ENCODE assay signal across 27 cellular contexts in the genomic region with DNA sequence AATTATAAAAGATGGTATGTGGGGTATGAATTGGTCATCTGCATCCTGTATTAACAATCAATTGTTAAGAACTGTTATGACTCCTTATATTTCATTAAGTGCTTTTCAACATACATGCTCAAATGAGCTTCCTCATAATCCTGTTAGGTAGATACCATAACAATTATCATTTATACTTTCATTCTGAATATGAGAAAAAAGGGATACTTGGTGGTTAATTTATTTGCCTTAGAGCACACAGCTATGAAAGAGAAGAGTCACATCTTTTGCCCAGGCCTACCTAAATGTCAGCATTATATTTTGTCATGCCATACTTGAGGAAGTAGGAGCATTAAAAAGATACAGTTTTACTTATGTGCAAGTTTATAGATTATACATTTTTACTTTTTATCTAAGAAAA.
DNase-seq lines count a peak whose midpoint lies in the region; ATAC-seq and TF ChIP-seq lines count a peak whose summit lies in the region.
"Had no signal": no experiment of that assay in that cellular context is flagged by ENCODE, and none has a peak within 500 bp of the region (broad histone marks: within the 10 kb centered on the region; RNA-seq: fewer than 3 reads in every experiment).

No MANE protein-coding gene starts in this region.

- H3K27me3 Mint-ChIP-seq in GM23338 (ENCODE audit: insufficient read depth, low read depth, poor library complexity) (peaks cover 7% of the 10 kb centered on the region), endothelial cell (ENCODE audit: unreplicated experiment) (peaks cover 5% of the 10 kb centered on the region)
- H3K27me3 Mint-ChIP-seq in stimulated activated naive B cell treated with anti-CD40 and anti-IgM and Interleukin-4, amounts not matched to agents 10 μg/mL and 1 μg/mL and 100 μg/mL, for 72 hours, result no peaks in the 10 kb centered on the region

- H3K9me3 Mint-ChIP-seq in GM23338 (no peaks in the 10 kb centered on the region), endothelial cell (ENCODE audit: unreplicated experiment) (no peaks in the 10 kb centered on the region)
- H3K9me3 Mint-ChIP-seq in stimulated activated naive B cell treated with anti-CD40 and anti-IgM and Interleukin-4, amounts not matched to agents 10 μg/mL and 1 μg/mL and 100 μg/mL, for 72 hours, result no peaks in the 10 kb centered on the region
- H3K9me3 Mint-ChIP-seq: activated T-cell treated with anti-CD3 and anti-CD28 coated beads, Interleukin-2, amount 50 U/mL, for 72 hours; CD14-positive monocyte; immature natural killer cell; stimulated activated naive CD8-positive, alpha-beta T cell treated with anti-CD3 and anti-CD28 coated beads, Interleukin-15, amount 100 ng/mL, for 72 hours; T-helper 1 cell treated with Interleukin-12 subunit alpha and Interleukin-12 subunit beta and Interleukin-4 antibody, amounts not matched to agents 30 μg/mL and 1 μg/mL, for 36 hours had no signal

- ATAC-seq in GM23338, result no peak
- peak; percentile 61 to 64 for ATAC-seq in stimulated activated naive B cell treated with anti-CD40 and anti-IgM and Interleukin-4, amounts not matched to agents 10 μg/mL and 1 μg/mL and 100 μg/mL, for 72 hours (replicated peaks)
- no peak for ATAC-seq in HG03175 (IDR thresholded peaks at IDR 0.05; ENCODE audit: unreplicated experiment)
- ATAC-seq in esophagus mucosa, result no peak
- ATAC-seq: activated CD4-positive, CD25-positive, alpha-beta regulatory T cell treated with anti-CD3 and anti-CD28 coated beads, Interleukin-2, amount 50 U/mL, for 24 hours; activated CD8-positive, alpha-beta memory T cell treated with anti-CD3 and anti-CD28 coated beads, Interleukin-2, amount 10 ng/mL, durations not matched to agents 7 days and 5 days; activated T-cell treated with anti-CD3 and anti-CD28 coated beads, Interleukin-2, amount 50 U/mL, for 72 hours; gastroesophageal sphincter; sciatic nerve; stimulated activated naive CD8-positive, alpha-beta T cell treated with anti-CD3 and anti-CD28 coated beads, Interleukin-15, amount 100 ng/mL, for 72 hours had no signal

- H3K9me3 ChIP-seq in BLaER1 treated with 17β-estradiol and CSF1 and Interleukin-3, amounts not matched to agents 10 nM and 100 nM (replicated peaks in 1 of 11), result no peaks in the 10 kb centered on the region
- H3K9me3 ChIP-seq: Caco-2, gastroesophageal sphincter, thyroid gland had no signal

- H3K27ac ChIP-seq in BLaER1 treated with 17β-estradiol and CSF1 and Interleukin-3, amounts not matched to agents 10 nM and 100 nM, result peak overlapping the region in 7 of 11 experiments; percentile 33 to 91 (median 81); a peak in 12 of 22 replicates
- H3K27ac ChIP-seq in GM23338 (ENCODE audit: low read depth), result no peak overlapping the region
- H3K27ac ChIP-seq: RWPE1 had no signal

- H3K27ac Mint-ChIP-seq in GM23338 (no peak overlapping the region), endothelial cell (ENCODE audit: unreplicated experiment) (peak overlapping the region; percentile 100)
- H3K27ac Mint-ChIP-seq in stimulated activated naive B cell treated with anti-CD40 and anti-IgM and Interleukin-4, amounts not matched to agents 10 μg/mL and 1 μg/mL and 100 μg/mL, for 72 hours, result no peak overlapping the region
- H3K27ac Mint-ChIP-seq: activated CD8-positive, alpha-beta memory T cell treated with anti-CD3 and anti-CD28 coated beads, Interleukin-2, amount 10 ng/mL, durations not matched to agents 7 days and 5 days; activated T-cell treated with anti-CD3 and anti-CD28 coated beads, Interleukin-2, amount 50 U/mL, for 72 hours; CD14-positive monocyte; stimulated activated naive CD8-positive, alpha-beta T cell treated with anti-CD3 and anti-CD28 coated beads, Interleukin-15, amount 100 ng/mL, for 72 hours; T-helper 1 cell treated with Interleukin-12 subunit alpha and Interleukin-12 subunit beta and Interleukin-4 antibody, amounts not matched to agents 30 μg/mL and 1 μg/mL, for 36 hours had no signal

- H3K4me3 ChIP-seq in BLaER1 treated with 17β-estradiol and CSF1 and Interleukin-3, amounts not matched to agents 10 nM and 100 nM, result peak overlapping the region in 3 of 10 experiments; percentile 65; a peak in 4 of 20 replicates
- no peak overlapping the region for H3K4me3 ChIP-seq in GM23338
- H3K4me3 ChIP-seq: gastroesophageal sphincter, thyroid gland had no signal

- no peak overlapping the region for H2AFZ ChIP-seq in GM23338

- no peaks in the 10 kb centered on the region for H3K27me3 ChIP-seq in BLaER1 treated with 17β-estradiol and CSF1 and Interleukin-3, amounts not matched to agents 10 nM and 100 nM
- H3K27me3 ChIP-seq in GM23338 (ENCODE audit: insufficient read depth), result no peaks in the 10 kb centered on the region
- H3K27me3 ChIP-seq: gastroesophageal sphincter, thyroid gland had no signal

- H3F3A ChIP-seq in GM23338 (replicated peaks; ENCODE audit: low read depth), result no peaks in the 10 kb centered on the region

- peaks cover 0 to 49% (median 22%) of the 10 kb centered on the region in 11 experiments; a peak in 12 of 22 replicates for H4K20me1 ChIP-seq in BLaER1 treated with 17β-estradiol and CSF1 and Interleukin-3, amounts not matched to agents 10 nM and 100 nM
- no peaks in the 10 kb centered on the region for H4K20me1 ChIP-seq in GM23338 (replicated peaks; ENCODE audit: insufficient read depth)

- H3K4me3 Mint-ChIP-seq in GM23338 (no peak overlapping the region), endothelial cell (ENCODE audit: unreplicated experiment) (no peak overlapping the region)
- H3K4me3 Mint-ChIP-seq in stimulated activated naive B cell treated with anti-CD40 and anti-IgM and Interleukin-4, amounts not matched to agents 10 μg/mL and 1 μg/mL and 100 μg/mL, for 72 hours, result no peak overlapping the region
- H3K4me3 Mint-ChIP-seq: activated CD8-positive, alpha-beta memory T cell treated with anti-CD3 and anti-CD28 coated beads, Interleukin-2, amount 10 ng/mL, durations not matched to agents 7 days and 5 days; activated T-cell treated with anti-CD3 and anti-CD28 coated beads, Interleukin-2, amount 50 U/mL, for 72 hours; CD14-positive monocyte; immature natural killer cell; stimulated activated naive CD8-positive, alpha-beta T cell treated with anti-CD3 and anti-CD28 coated beads, Interleukin-15, amount 100 ng/mL, for 72 hours; T-helper 1 cell treated with Interleukin-12 subunit alpha and Interleukin-12 subunit beta and Interleukin-4 antibody, amounts not matched to agents 30 μg/mL and 1 μg/mL, for 36 hours had no signal

- H3K9ac ChIP-seq in BLaER1 treated with 17β-estradiol and CSF1 and Interleukin-3, amounts not matched to agents 10 nM and 100 nM, result peak overlapping the region in 3 of 11 experiments; percentile 80 to 86 (median 84); a peak in 6 of 22 replicates

- peaks cover 0 to 9% (median 0%) of the 10 kb centered on the region in 11 experiments; a peak in 4 of 22 replicates for H3K36me3 ChIP-seq in BLaER1 treated with 17β-estradiol and CSF1 and Interleukin-3, amounts not matched to agents 10 nM and 100 nM
- no peaks in the 10 kb centered on the region for H3K36me3 ChIP-seq in GM23338 (ENCODE audit: insufficient read depth)
- H3K36me3 ChIP-seq: gastroesophageal sphincter, thyroid gland had no signal

- peak overlapping the region; percentile 81 to 99 (median 95); a peak in 19 of 22 replicates for H3K4me2 ChIP-seq in BLaER1 treated with 17β-estradiol and CSF1 and Interleukin-3, amounts not matched to agents 10 nM and 100 nM
- H3K4me2 ChIP-seq in GM23338, result peak overlapping the region; percentile 61; the same call in 1 of the 2 replicates

- peaks cover 87% of the 10 kb centered on the region for H3K79me2 ChIP-seq in GM23338 (replicated peaks; ENCODE audit: insufficient read depth)

- TF ChIP-seq CTCF in GM23338 (conservative IDR thresholded peaks at IDR 0.05; ENCODE audit: low read depth in 2 of 2), result no peak
- no peak for TF ChIP-seq CTCF in endothelial cell (IDR thresholded peaks at IDR 0.05; ENCODE audit: unreplicated experiment)

- H3K36me3 Mint-ChIP-seq in GM23338 (ENCODE audit: low read depth) (no peaks in the 10 kb centered on the region), endothelial cell (ENCODE audit: low read depth, unreplicated experiment) (no peaks in the 10 kb centered on the region)
- no peaks in the 10 kb centered on the region for H3K36me3 Mint-ChIP-seq in stimulated activated naive B cell treated with anti-CD40 and anti-IgM and Interleukin-4, amounts not matched to agents 10 μg/mL and 1 μg/mL and 100 μg/mL, for 72 hours
- H3K36me3 Mint-ChIP-seq: activated CD8-positive, alpha-beta memory T cell treated with anti-CD3 and anti-CD28 coated beads, Interleukin-2, amount 10 ng/mL, durations not matched to agents 7 days and 5 days; CD14-positive monocyte; immature natural killer cell had no signal

- DNase-seq in GM23338 (ENCODE audit: low spot score), result no peak
- no peak for DNase-seq in endothelial cell (ENCODE audit: low spot score)
- no peak for DNase-seq in stimulated activated naive B cell treated with anti-CD40 and anti-IgM and Interleukin-4, amounts not matched to agents 10 μg/mL and 1 μg/mL and 100 μg/mL, for 72 hours
- DNase-seq in HPDE6-E6E7 (ENCODE audit: extremely low spot score), result no peak
- DNase-seq: activated CD4-positive, alpha-beta T cell treated with anti-CD3 and anti-CD28 coated beads, Interleukin-2, amount 50 U/mL, for 4 hours; activated CD8-positive, alpha-beta memory T cell treated with anti-CD3 and anti-CD28 coated beads, Interleukin-2, amount 10 ng/mL, durations not matched to agents 7 days and 5 days; activated naive CD4-positive, alpha-beta T cell treated with Interleukin-2 at 50 U/mL for 16 hours; activated T-cell treated with anti-CD3 and anti-CD28 coated beads, Interleukin-2, amount 50 U/mL, for 72 hours; Caco-2; caudate nucleus; cortex of kidney; GOT3; immature natural killer cell; NCI-H1048; NCI-H446; stimulated activated CD8-positive, alpha-beta memory T cell treated with anti-CD3 and anti-CD28 coated beads, Interleukin-4, amount 100 ng/mL, for 48 hours; stimulated activated naive CD8-positive, alpha-beta T cell treated with anti-CD3 and anti-CD28 coated beads, Interleukin-15, amount 100 ng/mL, for 72 hours; thyroid gland had no signal

- H3K4me1 ChIP-seq in BLaER1 treated with 17β-estradiol and CSF1 and Interleukin-3, amounts not matched to agents 10 nM and 100 nM, result peaks cover 69 to 100% (median 89%) of the 10 kb centered on the region in 10 experiments
- peaks cover 89% of the 10 kb centered on the region for H3K4me1 ChIP-seq in GM23338 (ENCODE audit: insufficient read depth)
- H3K4me1 ChIP-seq: Caco-2, thyroid gland had no signal

- peaks cover 88% of the 10 kb centered on the region for H3K4me1 Mint-ChIP-seq in GM23338
- peaks cover 84% of the 10 kb centered on the region for H3K4me1 Mint-ChIP-seq in endothelial cell (ENCODE audit: unreplicated experiment)
- peaks cover 27 to 52% of the 10 kb centered on the region in 2 donors for H3K4me1 Mint-ChIP-seq in stimulated activated naive B cell treated with anti-CD40 and anti-IgM and Interleukin-4, amounts not matched to agents 10 μg/mL and 1 μg/mL and 100 μg/mL, for 72 hours
- H3K4me1 Mint-ChIP-seq: activated CD8-positive, alpha-beta memory T cell treated with anti-CD3 and anti-CD28 coated beads, Interleukin-2, amount 10 ng/mL, durations not matched to agents 7 days and 5 days had no signal

- H3K9me2 ChIP-seq in GM23338 (ENCODE audit: insufficient read depth), result no peaks in the 10 kb centered on the region

TF ChIP-seq in GM23338, 12 proteins besides CTCF, POLR2A, EP300 and RAD21 (continues in another document):
- no peak for TF ChIP-seq CREB1 (CRISPR knock-in tag; IDR thresholded peaks at IDR 0.05; ENCODE audit: low read depth)
- no peak for TF ChIP-seq NANOG (IDR thresholded peaks at IDR 0.05; ENCODE audit: borderline replicate concordance)

Comparison
In these comparisons a context has a peak if more than half of its experiments do, and no peak if none do; other contexts are left out.
1. ATAC-seq: peak in stimulated activated naive B cell treated with anti-CD40 and anti-IgM and Interleukin-4, amounts not matched to agents 10 μg/mL and 1 μg/mL and 100 μg/mL, for 72 hours (2 of 2); none in GM23338 (single experiment), HG03175 (single experiment) and esophagus mucosa (single experiment).